21 cellular contexts compared by ENCODE assay signal in genomic region chr6:110323004-110323657, GRCh38. TPM values are rescaled to one million over a fixed set of nuclear protein-coding genes. Genes with fewer than 3 reads are reported as not detected.
DNase-seq lines count a peak whose midpoint lies in the region; ATAC-seq and TF ChIP-seq lines count a peak whose summit lies in the region.
"Had no signal": no experiment of that assay in that cellular context is flagged by ENCODE, and none has a peak within 500 bp of the region (broad histone marks: within the 10 kb centered on the region; RNA-seq: fewer than 3 reads in every experiment).

No MANE protein-coding gene starts in this region.

- H3K9ac ChIP-seq in HUES6 (ENCODE audit: low read length), result peak overlapping the region; percentile 5

- H3K4me3 ChIP-seq in HUES6 (ENCODE audit: low read depth, low read length) (no peak overlapping the region), upper lobe of right lung (no peak overlapping the region)
- H3K4me3 ChIP-seq: adrenal gland, prostate gland had no signal

- DNase-seq in glutamatergic neuron, result no peak
- DNase-seq in nephron progenitor cell, result peak; percentile 35
- DNase-seq in upper lobe of right lung, result no peak
- no peak for DNase-seq in SIG-M5 (lab: John Stamatoyannopoulos, UW)
- DNase-seq: activated CD4-positive, alpha-beta T cell treated with anti-CD3 and anti-CD28 coated beads, Interleukin-2, amount 50 U/mL, for 4 hours; activated gamma-delta T cell treated with Interleukin-2 at 50 U/mL for 16 hours; adrenal gland; effector memory CD4-positive, alpha-beta T cell; mammary epithelial cell; natural killer cell; NCI-H1105 treated with DMSO at 0.1 percent for 48 hours; NCI-H774; SHP77 treated with DMSO at 0.1 percent for 48 hours; stimulated activated CD4-positive, alpha-beta T cell treated with anti-CD3 and anti-CD28 coated beads, Interleukin-4, amount 100 ng/mL, for 4 hours had no signal

- ATAC-seq in upper lobe of right lung, result no peak
- no peak for ATAC-seq in GM21526 (IDR thresholded peaks at IDR 0.05; ENCODE audit: low FRiP score, unreplicated experiment)
- ATAC-seq in GM18517 (IDR thresholded peaks at IDR 0.05; ENCODE audit: unreplicated experiment), result no peak
- ATAC-seq: natural killer cell had no signal

- H3K27me3 Mint-ChIP-seq in glutamatergic neuron (ENCODE audit: unreplicated experiment) (peaks cover 2% of the 10 kb centered on the region), nephron progenitor cell (ENCODE audit: low read depth, poor library complexity) (no peaks in the 10 kb centered on the region)
- H3K27me3 Mint-ChIP-seq: central memory CD8-positive, alpha-beta T cell had no signal

- H3K27ac ChIP-seq in HUES6 (ENCODE audit: low read depth, low read length) (no peak overlapping the region), upper lobe of right lung (peak overlapping the region; percentile 11)
- H3K27ac ChIP-seq: prostate gland had no signal

- no peaks in the 10 kb centered on the region for H3K9me3 ChIP-seq in HUES6 (ENCODE audit: control insufficient read depth, insufficient read depth, low read depth, low read length)
- no peaks in the 10 kb centered on the region for H3K9me3 ChIP-seq in upper lobe of right lung
- H3K9me3 ChIP-seq: adrenal gland, prostate gland had no signal

- peaks cover 56% of the 10 kb centered on the region for H3K4me1 Mint-ChIP-seq in glutamatergic neuron (ENCODE audit: low read depth, unreplicated experiment)
- peaks cover 74% of the 10 kb centered on the region for H3K4me1 Mint-ChIP-seq in nephron progenitor cell
- H3K4me1 Mint-ChIP-seq: central memory CD8-positive, alpha-beta T cell had no signal

- intact Hi-C loops in upper lobe of right lung (cut with DNase I), result no loop called here

- H3K4me1 ChIP-seq in HUES6 (ENCODE audit: control insufficient read depth, insufficient read depth, low read length) (peaks cover 39% of the 10 kb centered on the region), upper lobe of right lung (peaks cover 14% of the 10 kb centered on the region)
- H3K4me1 ChIP-seq: prostate gland had no signal

- TF ChIP-seq CTCF in glutamatergic neuron (IDR thresholded peaks at IDR 0.05; ENCODE audit: partially characterized antibody, unreplicated experiment) (no peak), nephron progenitor cell (IDR thresholded peaks at IDR 0.05) (no peak), upper lobe of right lung (IDR thresholded peaks at IDR 0.05) (no peak)

- no peaks in the 10 kb centered on the region for H3K27me3 ChIP-seq in HUES6 (ENCODE audit: control insufficient read depth, insufficient read depth, low read length)
- no peaks in the 10 kb centered on the region for H3K27me3 ChIP-seq in upper lobe of right lung
- H3K27me3 ChIP-seq: adrenal gland had no signal

- H3K36me3 Mint-ChIP-seq in glutamatergic neuron (ENCODE audit: unreplicated experiment) (no peaks in the 10 kb centered on the region), nephron progenitor cell (ENCODE audit: low read depth) (peaks cover 4% of the 10 kb centered on the region)
- H3K36me3 Mint-ChIP-seq: natural killer cell had no signal

- peak overlapping the region; percentile 85 for H3K27ac Mint-ChIP-seq in glutamatergic neuron (ENCODE audit: unreplicated experiment)
- H3K27ac Mint-ChIP-seq in nephron progenitor cell, result peak overlapping the region; percentile 98
- H3K27ac Mint-ChIP-seq: natural killer cell; T-helper 1 cell treated with Interleukin-12 subunit alpha and Interleukin-12 subunit beta and Interleukin-4 antibody, amounts not matched to agents 30 μg/mL and 1 μg/mL, for 36 hours had no signal

- peaks cover 10% of the 10 kb centered on the region for H3K9me3 Mint-ChIP-seq in glutamatergic neuron (ENCODE audit: unreplicated experiment)
- H3K9me3 Mint-ChIP-seq in nephron progenitor cell, result no peaks in the 10 kb centered on the region
- H3K9me3 Mint-ChIP-seq: central memory CD8-positive, alpha-beta T cell; natural killer cell; T-helper 1 cell treated with Interleukin-12 subunit alpha and Interleukin-12 subunit beta and Interleukin-4 antibody, amounts not matched to agents 30 μg/mL and 1 μg/mL, for 36 hours had no signal

- peak overlapping the region; percentile 55 for H3K4me3 Mint-ChIP-seq in glutamatergic neuron (ENCODE audit: unreplicated experiment)
- H3K4me3 Mint-ChIP-seq in nephron progenitor cell, result peak overlapping the region; percentile 58
- H3K4me3 Mint-ChIP-seq: central memory CD8-positive, alpha-beta T cell; natural killer cell; T-helper 1 cell treated with Interleukin-12 subunit alpha and Interleukin-12 subunit beta and Interleukin-4 antibody, amounts not matched to agents 30 μg/mL and 1 μg/mL, for 36 hours had no signal

- H3K36me3 ChIP-seq in HUES6 (ENCODE audit: control insufficient read depth, insufficient read depth, low read length), result no peaks in the 10 kb centered on the region
- no peaks in the 10 kb centered on the region for H3K36me3 ChIP-seq in upper lobe of right lung
- H3K36me3 ChIP-seq: adrenal gland, prostate gland had no signal

RNA-seq across cellular contexts. Expression of gene METTL24, which starts 35.0 kb away (rescaled TPM):
- total RNA-seq in glutamatergic neuron (ENCODE audit: unreplicated experiment) (1.5 TPM), upper lobe of right lung (3.7 TPM)
- total RNA-seq: LHCN-M2, mammary epithelial cell had no signal
